In genomic region chr12:56726196-56726675, GRCh38 we compare ENCODE assay signal across 8 cellular contexts. TPM values are rescaled to one million over a fixed set of nuclear protein-coding genes. Genes with fewer than 3 reads are reported as not detected.
DNase-seq lines count a peak whose midpoint lies in the region; ATAC-seq and TF ChIP-seq lines count a peak whose summit lies in the region.
"Not testable (repeated sequence)": the region's sequence is repeated elsewhere in the genome, so short reads cannot be mapped to it uniquely, and the experiment has no call there.

No MANE protein-coding gene starts in this region.

- H3K36me3 Mint-ChIP-seq in CD4-positive, alpha-beta T cell (ENCODE audit: low read depth): peaks cover 73% of the 10 kb centered on the region
- peaks cover 69% of the 10 kb centered on the region for H3K36me3 Mint-ChIP-seq in WTC11

- POLR2A ChIA-PET in CD4-positive, alpha-beta T cell (lab: Charles Lee): interaction anchor here (0.6 to 4.5 kb wide), 16 partner anchors 8 to 505 kb away, joined by 3 to 122 read pairs (median 8); partner anchors contain the start of genes ATP5F1B, BAZ2A, GLS2 and NEMP1
- POLR2A ChIA-PET in WTC11 (lab: Charles Lee): interaction anchor here (1.0 to 1.9 kb wide), 4 partner anchors 25 to 91 kb away, joined by 3 to 15 read pairs (median 4); partner anchors contain the start of genes PRIM1 and PTGES3

- TF ChIP-seq EP300 in esophagus muscularis mucosa (IDR thresholded peaks at IDR 0.05): not testable (repeated sequence)

- intact Hi-C loops in CD4-positive, alpha-beta T cell (cut with DNase I, micrococcal nuclease): loop anchor here in 1 of 2 experiments (2.0 to 10.0 kb wide), 3 partner anchors 23 to 901 kb away; partner anchors contain the start of gene DNAJC14
- intact Hi-C loops in ascending aorta (cut with DNase I): not testable (repeated sequence)
- intact Hi-C loops in esophagus muscularis mucosa (cut with DNase I) (loop anchor here (2.0 kb wide), 1 partner anchor 81 kb away; the partner anchor contains the start of gene ATP5F1B), tibial artery (cut with DNase I; ENCODE audit: low total_unique reads) (loop anchor here (10.0 kb wide), 1 partner anchor 81 kb away; the partner anchor contains the start of gene ATP5F1B)

- H3K36me3 ChIP-seq in ascending aorta; rectal smooth muscle tissue (ENCODE audit: control insufficient read depth, insufficient read depth, low read length); tibial artery: not testable (repeated sequence)
- peaks cover 0 to 21% (median 10%) of the 10 kb centered on the region in 4 donors for H3K36me3 ChIP-seq in esophagus muscularis mucosa

- H3K27ac ChIP-seq in CD4-positive, alpha-beta T cell (ENCODE audit: low read depth, low read length): peak overlapping the region; percentile 86
- H3K27ac ChIP-seq in ascending aorta (peak overlapping the region; percentile 89 to 90), esophagus muscularis mucosa (replicated peaks in 1 of 4) (peak overlapping the region; percentile 91 to 95 (median 92)), rectal smooth muscle tissue (ENCODE audit: low read depth, low read length) (peak overlapping the region; percentile 97), tibial artery (peak overlapping the region; percentile 80 to 88)

- not testable (repeated sequence) for H3K9ac ChIP-seq in rectal smooth muscle tissue (ENCODE audit: low read length)

- H3K27me3 Mint-ChIP-seq in CD4-positive, alpha-beta T cell; WTC11 (ENCODE audit: low read depth): not testable (repeated sequence)

- H3K27ac Mint-ChIP-seq in CD4-positive, alpha-beta T cell: peak overlapping the region; percentile 92
- H3K27ac Mint-ChIP-seq in WTC11: peak overlapping the region; percentile 98

- H3K9me3 Mint-ChIP-seq in CD4-positive, alpha-beta T cell; WTC11: not testable (repeated sequence)

- peak overlapping the region; percentile 71 for H3K4me3 ChIP-seq in LNCaP clone FGC (ENCODE audit: low read depth, low read length)
- peak overlapping the region in 1 of 2 donors; percentile 72 for H3K4me3 ChIP-seq in ascending aorta
- H3K4me3 ChIP-seq in esophagus muscularis mucosa: peak overlapping the region; percentile 83 to 96 (median 86)
- H3K4me3 ChIP-seq in rectal smooth muscle tissue (ENCODE audit: low read length): not testable (repeated sequence)
- peak overlapping the region; percentile 63 to 75 for H3K4me3 ChIP-seq in tibial artery

- not testable (repeated sequence) for H3K27me3 ChIP-seq in CD4-positive, alpha-beta T cell (ENCODE audit: control insufficient read depth, insufficient read depth, low read length); ascending aorta; esophagus muscularis mucosa; rectal smooth muscle tissue (ENCODE audit: control insufficient read depth, insufficient read depth, low read length); tibial artery

- DNase-seq in CD4-positive, alpha-beta T cell; LNCaP clone FGC (ENCODE audit: low read depth); WTC11 (ENCODE audit: low spot score); ascending aorta (ENCODE audit: low spot score in 2 of 2); esophagus muscularis mucosa (ENCODE audit: extremely low spot score); tibial artery: not testable (repeated sequence)
- DNase-seq in mesenteric fat pad (ENCODE audit: low spot score): peak; percentile 64

- peak overlapping the region; percentile 98 for H3K4me3 Mint-ChIP-seq in CD4-positive, alpha-beta T cell
- peak overlapping the region; percentile 99 for H3K4me3 Mint-ChIP-seq in WTC11

- not testable (repeated sequence) for H3K9me3 ChIP-seq in CD4-positive, alpha-beta T cell (ENCODE audit: control insufficient read depth, low read length); ascending aorta; esophagus muscularis mucosa; tibial artery

- not testable (repeated sequence) for TF ChIP-seq POLR2A in esophagus muscularis mucosa (IDR thresholded peaks at IDR 0.05; ENCODE audit: low read depth)

- not testable (repeated sequence) for ATAC-seq in CD4-positive, alpha-beta T cell (ENCODE audit: poor library complexity); WTC11

- TF ChIP-seq CTCF in CD4-positive, alpha-beta T cell (IDR thresholded peaks at IDR 0.05); LNCaP clone FGC (IDR thresholded peaks at IDR 0.05; ENCODE audit: control insufficient read depth, extremely low read depth, insufficient read depth); WTC11 (IDR thresholded peaks at IDR 0.05); ascending aorta (IDR thresholded peaks at IDR 0.05); esophagus muscularis mucosa (IDR thresholded peaks at IDR 0.05); tibial artery (IDR thresholded peaks at IDR 0.05): not testable (repeated sequence)

- CTCF ChIA-PET in CD4-positive, alpha-beta T cell (lab: Charles Lee): interaction anchor here (0.8 to 2.1 kb wide), 7 partner anchors 16 to 98 kb away, joined by 3 to 9 read pairs (median 4); no protein-coding TSS in a partner anchor
- CTCF ChIA-PET in WTC11 (lab: Charles Lee): interaction anchor here (0.6 to 1.6 kb wide), 3 partner anchors 125 to 275 kb away, joined by 3 to 5 read pairs (median 4); no protein-coding TSS in a partner anchor

- 91% methylated on average over 15 of the region's 15 CpGs for WGBS in esophagus muscularis mucosa

- H3K4me1 ChIP-seq in ascending aorta (peaks cover 0 to 20% of the 10 kb centered on the region in 2 donors), esophagus muscularis mucosa (peaks cover 31 to 40% (median 38%) of the 10 kb centered on the region in 4 donors), rectal smooth muscle tissue (ENCODE audit: control insufficient read depth, insufficient read depth, low read length) (peaks cover 28% of the 10 kb centered on the region), tibial artery (peaks cover 0 to 39% (median 29%) of the 10 kb centered on the region in 4 donors)

- H3K4me1 Mint-ChIP-seq in CD4-positive, alpha-beta T cell (ENCODE audit: low read depth): peaks cover 49% of the 10 kb centered on the region
- peaks cover 37% of the 10 kb centered on the region for H3K4me1 Mint-ChIP-seq in WTC11

RNA-seq across cellular contexts. Expression of gene NACA, which starts 1.1 kb away (rescaled TPM):
- total RNA-seq in CD4-positive, alpha-beta T cell: 1,000 to 10,000 TPM; 1,441 to 1,479 TPM
- total RNA-seq in WTC11 (2021) (987 to 1,052 TPM (median 1,025 TPM) in 3 replicates), ascending aorta (490 TPM), esophagus muscularis mucosa (1,000 to 10,000 TPM in 3 of 4 donors, 100 to 1,000 TPM in 1; 913 to 1,477 (median 1,221) TPM), mesenteric fat pad (717 TPM)

RNA-seq across cellular contexts. Expression of gene PRIM1, which starts 25.9 kb away (rescaled TPM):
- 1 to 10 TPM; 5.3 to 6.1 TPM for total RNA-seq in CD4-positive, alpha-beta T cell
- total RNA-seq in WTC11 (2021): 51.7 to 54.5 TPM (median 54.0 TPM) in 3 replicates
- 20.9 TPM for total RNA-seq in ascending aorta
- 1 to 10 TPM; 2.2 to 4.2 (median 3.2) TPM for total RNA-seq in esophagus muscularis mucosa
- 3.2 TPM for total RNA-seq in mesenteric fat pad

RNA-seq across cellular contexts. Expression of gene HSD17B6, which starts 36.9 kb away (rescaled TPM):
- total RNA-seq in CD4-positive, alpha-beta T cell: not detected
- total RNA-seq in WTC11 (2021) (2.4 to 5.6 TPM (median 4.8 TPM) in 3 replicates), ascending aorta (not detected), esophagus muscularis mucosa (1 to 10 TPM in 2 of 4 donors, under 1 TPM in 2; 0.58 to 1.8 (median 1.00) TPM), mesenteric fat pad (0.74 TPM)

RNA-seq across cellular contexts. Expression of gene PTGES3, which starts 38.2 kb away (rescaled TPM):
- 100 to 1,000 TPM; 146 to 154 TPM for total RNA-seq in CD4-positive, alpha-beta T cell
- 394 to 436 TPM (median 420 TPM) in 3 replicates for total RNA-seq in WTC11 (2021)
- total RNA-seq in ascending aorta: 62.2 TPM
- 100 to 1,000 TPM in 1 of 4 donors, 10 to 100 TPM in 3; 86.8 to 118 (median 92.0) TPM for total RNA-seq in esophagus muscularis mucosa
- total RNA-seq in mesenteric fat pad: 130 TPM
